ENCODE assay signal across 17 cellular contexts in the genomic region with DNA sequence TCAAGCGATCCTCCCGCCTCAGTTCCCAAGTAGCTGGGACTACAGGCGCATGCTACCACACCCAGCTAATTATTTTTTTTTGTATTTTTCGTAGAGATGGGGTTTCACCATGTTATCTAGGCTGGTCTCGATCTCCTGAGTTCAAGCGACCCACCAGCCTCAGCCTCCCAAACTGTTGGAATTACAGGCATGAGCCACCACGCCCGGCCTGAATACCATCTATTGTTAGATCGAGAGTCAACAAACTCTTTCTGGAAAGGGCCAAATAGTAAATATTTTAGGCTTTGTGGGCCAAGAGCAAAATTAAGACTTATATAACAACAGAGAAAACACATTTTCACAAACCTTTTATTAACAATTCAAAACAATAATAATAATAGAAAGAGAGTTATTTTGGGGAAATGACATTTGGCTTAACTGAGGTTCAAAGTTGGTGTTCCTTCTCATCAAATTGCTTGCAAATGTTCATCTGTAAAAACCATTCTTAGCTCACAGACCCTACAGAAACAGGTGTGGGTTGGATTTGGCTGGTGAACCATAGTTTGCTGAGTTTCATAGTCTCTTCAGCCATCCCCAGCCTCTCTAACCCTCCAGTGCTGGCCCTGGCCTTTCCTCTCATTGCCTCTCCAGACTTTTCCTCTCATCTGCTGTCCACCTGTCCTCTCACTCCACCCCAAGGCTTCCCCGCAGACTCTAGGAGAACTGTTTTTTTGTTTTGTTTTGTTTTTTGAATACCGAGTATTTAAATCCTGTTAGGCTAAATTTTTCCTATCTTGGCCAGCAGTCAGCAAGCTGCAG. TPM values are rescaled to one million over a fixed set of nuclear protein-coding genes. Genes with fewer than 3 reads are reported as not detected.
DNase-seq lines count a peak whose midpoint lies in the region; ATAC-seq and TF ChIP-seq lines count a peak whose summit lies in the region.
"Had no signal": no experiment of that assay in that cellular context is flagged by ENCODE, and none has a peak within 500 bp of the region (broad histone marks: within the 10 kb centered on the region; RNA-seq: fewer than 3 reads in every experiment).

No MANE protein-coding gene starts in this region.

- BruUV-seq in Caco-2 (replicated peaks; lab: Mats Ljungman, UMichigan) = no TSS peak

- no peak overlapping the region for H3K18ac ChIP-seq in trophoblast cell (ENCODE audit: low read length)

- H3K9me3 ChIP-seq in Caco-2 (no peaks in the 10 kb centered on the region), HEK293 (ENCODE audit: control insufficient read depth, insufficient read depth, low read depth, low read length) (no peaks in the 10 kb centered on the region), trophoblast cell (ENCODE audit: insufficient read depth, low read depth, low read length) (no peaks in the 10 kb centered on the region)
- H3K9me3 ChIP-seq: BE2C, HAP-1 had no signal

- H3K4me3 ChIP-seq in Caco-2 (ENCODE audit: low read depth, low read length) (no peak overlapping the region), HEK293 (ENCODE audit: low read depth, low read length) (no peak overlapping the region), trophoblast cell (ENCODE audit: low read depth, low read length) (no peak overlapping the region)
- H3K4me3 ChIP-seq: GM23248, HAP-1 had no signal

- H3K4me1 ChIP-seq in Caco-2 (peaks cover 21% of the 10 kb centered on the region), HEK293 (ENCODE audit: control insufficient read depth, insufficient read depth, low read length) (no peaks in the 10 kb centered on the region), trophoblast cell (ENCODE audit: control insufficient read depth in 1 of 2, insufficient read depth in 2 of 2, low read length in 2 of 2) (peaks cover 0 to 2% of the 10 kb centered on the region in 2 experiments)
- H3K4me1 ChIP-seq: BE2C, HAP-1 had no signal

- peak overlapping the region; percentile 38 for H2BK12ac ChIP-seq in trophoblast cell (ENCODE audit: low read length)

- no peak overlapping the region for H3K23ac ChIP-seq in trophoblast cell (ENCODE audit: low read length)

- H2BK5ac ChIP-seq in trophoblast cell (ENCODE audit: low read depth, low read length, poor library complexity) = no peak overlapping the region

- CTCF ChIA-PET in Caco-2 (lab: Charles Lee) = interaction anchor here (0.6 to 1.3 kb wide), 4 partner anchors 15 to 56 kb away, joined by 3 read pairs; no protein-coding TSS in a partner anchor
- CTCF ChIA-PET in HEK293 (lab: Yijun Ruan, JAX) = interaction anchor here (0.6 to 1.0 kb wide), 3 partner anchors 43 to 146 kb away, joined by 3 read pairs; no protein-coding TSS in a partner anchor

- peaks cover 5% of the 10 kb centered on the region for H3K36me3 Mint-ChIP-seq in Caco-2 (ENCODE audit: insufficient read depth, unreplicated experiment)
- H3K36me3 Mint-ChIP-seq: CD4-positive, alpha-beta memory T cell had no signal

- H3K9me3 Mint-ChIP-seq in Caco-2 (ENCODE audit: unreplicated experiment) = no peaks in the 10 kb centered on the region
- H3K9me3 Mint-ChIP-seq: CD4-positive, alpha-beta memory T cell; HFFc6 had no signal

- H2AK5ac ChIP-seq in trophoblast cell (ENCODE audit: low read length) = no peak overlapping the region

- H3K4me3 Mint-ChIP-seq in Caco-2 (ENCODE audit: unreplicated experiment) = no peak overlapping the region
- H3K4me3 Mint-ChIP-seq: CD4-positive, alpha-beta memory T cell; HFFc6 had no signal

- H4K12ac ChIP-seq in trophoblast cell (ENCODE audit: low read depth, low read length) = no peak overlapping the region

- H3K27ac ChIP-seq in HEK293 (ENCODE audit: extremely low read depth, low read depth, low read length) = no peak overlapping the region
- H3K27ac ChIP-seq in trophoblast cell (ENCODE audit: low read depth, low read length) = no peak overlapping the region
- H3K27ac ChIP-seq: C4-2B, GM23248 had no signal

- no peak overlapping the region for H3K9ac ChIP-seq in trophoblast cell (ENCODE audit: low read length)
- H3K9ac ChIP-seq: GM23248 had no signal

- TF ChIP-seq CTCF in Caco-2 (IDR thresholded peaks at IDR 0.05; ENCODE audit: insufficient read depth in 1 of 2, low read depth in 1 of 2, low read length in 1 of 2, severe bottlenecking in 1 of 2, unreplicated experiment in 1 of 2) (no peak), HEK293 (tag by site-specific recombination; IDR thresholded peaks at IDR 0.05) (no peak)

- H3K27me3 ChIP-seq in Caco-2 (replicated peaks; ENCODE audit: control insufficient read depth, insufficient read depth, low read length) = no peaks in the 10 kb centered on the region
- H3K27me3 ChIP-seq in trophoblast cell (ENCODE audit: insufficient read depth, low read length) = no peaks in the 10 kb centered on the region
- H3K27me3 ChIP-seq: BE2C had no signal

- H3K79me1 ChIP-seq in trophoblast cell (ENCODE audit: low read length) = peaks cover 2% of the 10 kb centered on the region

- H3K79me2 ChIP-seq in trophoblast cell (ENCODE audit: control insufficient read depth, insufficient read depth, low read length, poor library complexity) = no peaks in the 10 kb centered on the region

- no peak overlapping the region for H2BK120ac ChIP-seq in trophoblast cell (ENCODE audit: insufficient read depth, low read length, poor library complexity)

- no peak overlapping the region for H4K91ac ChIP-seq in trophoblast cell (ENCODE audit: low read depth, low read length)

- DNase-seq in Caco-2 (no peak), myocyte (ENCODE audit: low read depth) (peak; percentile 35), trophoblast cell (no peak), hypothalamus (lab: John Stamatoyannopoulos, UW) (no peak), anterior cingulate cortex (lab: John Stamatoyannopoulos, UW) (no peak)
- DNase-seq: BE2C; CD4-positive, alpha-beta memory T cell; DMS153; DMS79 treated with DMSO at 0.1 percent for 48 hours; EL; GM23248; HFFc6; IMR-90 had no signal

- no peaks in the 10 kb centered on the region for H3K36me3 ChIP-seq in Caco-2 (ENCODE audit: control insufficient read depth, insufficient read depth, low read length)
- no peaks in the 10 kb centered on the region for H3K36me3 ChIP-seq in HEK293 (ENCODE audit: control insufficient read depth in 2 of 2, insufficient read depth in 1 of 2, low read length in 2 of 2)
- H3K36me3 ChIP-seq in trophoblast cell (ENCODE audit: control insufficient read depth in 1 of 2, insufficient read depth in 2 of 2, low read length in 2 of 2) = no peaks in the 10 kb centered on the region
- H3K36me3 ChIP-seq: BE2C, HAP-1 had no signal

- no peak overlapping the region for H3K4me2 ChIP-seq in trophoblast cell (ENCODE audit: low read length)

- H4K8ac ChIP-seq in trophoblast cell (ENCODE audit: low read depth, low read length) = no peak overlapping the region

- peak overlapping the region; percentile 88 for H3K27ac Mint-ChIP-seq in Caco-2 (ENCODE audit: unreplicated experiment)
- H3K27ac Mint-ChIP-seq: CD4-positive, alpha-beta memory T cell; HFFc6 had no signal

- no peak overlapping the region for H3K14ac ChIP-seq in trophoblast cell (ENCODE audit: low read length)

- no peak overlapping the region for H3K4ac ChIP-seq in trophoblast cell (ENCODE audit: low read depth, low read length)

- no CpG with 5 or more reads among the region's 11 CpGs for WGBS in trophoblast cell (ENCODE audit: extremely low coverage, insufficient coverage, insufficient read length)

- ATAC-seq in HG02642 (IDR thresholded peaks at IDR 0.05; ENCODE audit: poor library complexity, unreplicated experiment) = no peak

- H3K4me1 Mint-ChIP-seq in Caco-2 (ENCODE audit: low read depth, unreplicated experiment) = peaks cover 25% of the 10 kb centered on the region
- H3K4me1 Mint-ChIP-seq: CD4-positive, alpha-beta memory T cell had no signal

- intact Hi-C loops in Caco-2 (cut with micrococcal nuclease; ENCODE audit: unreplicated experiment) = loop anchor here (2.0 kb wide), 1 partner anchor 36 kb away; no protein-coding TSS in a partner anchor

- POLR2A ChIA-PET in Caco-2 (lab: Charles Lee) = interaction anchor here (0.5 kb wide), 1 partner anchor 50 kb away, joined by 3 read pairs; no protein-coding TSS in a partner anchor
- POLR2A ChIA-PET in HEK293 (lab: Yijun Ruan, JAX) = interaction anchor here (0.6 kb wide), 1 partner anchor 25 kb away, joined by 5 read pairs; no protein-coding TSS in a partner anchor

- H2AFZ ChIP-seq in trophoblast cell (ENCODE audit: insufficient read depth, low read length, poor library complexity) = no peak overlapping the region
- H2AFZ ChIP-seq: GM23248 had no signal

- H3K27me3 Mint-ChIP-seq in Caco-2 (ENCODE audit: insufficient read depth, unreplicated experiment) = no peaks in the 10 kb centered on the region

TF ChIP-seq in HEK293, 187 proteins besides CTCF, POLR2A, EP300 and RAD21:
- TF ChIP-seq ZNF548 (tag by site-specific recombination; IDR thresholded peaks at IDR 0.05) = no peak
- peak; percentile 98 for TF ChIP-seq ZNF530 (tag by site-specific recombination; IDR thresholded peaks at IDR 0.05; ENCODE audit: low read depth)

RNA-seq across cellular contexts. Expression of gene MEOX1, which starts 41.4 kb away (rescaled TPM):
- 0.72 and 1.7 TPM in 2 replicates for total RNA-seq in Caco-2 (2022)
- 0.19 and 0.47 TPM in 2 replicates for total RNA-seq in myocyte
- polyA plus RNA-seq in myocyte (2012) = 0.15 TPM
- polyA plus RNA-seq in trophoblast cell (2013) = 7.3 and 9.2 TPM in 2 replicates
- total RNA-seq: GM23248, HFFc6 had no signal
- polyA plus RNA-seq: GM23248 had no signal
